In genomic region chr15:23467110-23467600, GRCh38 we compare ENCODE assay signal across 8 cellular contexts. TPM values are rescaled to one million over a fixed set of nuclear protein-coding genes. Genes with fewer than 3 reads are reported as not detected.
DNase-seq lines count a peak whose midpoint lies in the region; ATAC-seq and TF ChIP-seq lines count a peak whose summit lies in the region.

No MANE protein-coding gene starts in this region.

- CTCF ChIA-PET in HCT116 (lab: Charles Lee) = interaction anchor here (0.6 to 0.8 kb wide), 6 partner anchors 9 to 431 kb away, joined by 3 to 5 read pairs (median 3); no protein-coding TSS in a partner anchor
- CTCF ChIA-PET in RWPE1 (lab: Yijun Ruan, JAX) = interaction anchor here (0.6 to 1.4 kb wide), 4 partner anchors 19 to 435 kb away, joined by 3 to 5 read pairs (median 4); no protein-coding TSS in a partner anchor

- in situ Hi-C loops in transverse colon (cut with MboI; ENCODE audit: low pct_ligation_motif_present in 1 of 4, low pct_unique_long_range_greater_than_20kb in 1 of 4, low sequenced_read_pairs in 3 of 4) = no loop called here

- H3K36me3 ChIP-seq in HCT116 (ENCODE audit: control insufficient read depth in 1 of 2, insufficient read depth in 2 of 2, low read length in 2 of 2) (no peaks in the 10 kb centered on the region), gastroesophageal sphincter (no peaks in the 10 kb centered on the region), transverse colon (no peaks in the 10 kb centered on the region)

- no peaks in the 10 kb centered on the region for H4K20me1 ChIP-seq in HCT116 (ENCODE audit: insufficient read depth)

- H3K4me3 ChIP-seq in AG09309 (ENCODE audit: control insufficient read depth, low read depth, low read length) (no peak overlapping the region), HCT116 (replicated peaks in 1 of 2; ENCODE audit: low read depth in 1 of 2, low read length in 2 of 2) (no peak overlapping the region), gastroesophageal sphincter (no peak overlapping the region), transverse colon (no peak overlapping the region)

- POLR2A ChIA-PET in HCT116 (lab: Charles Lee) = no interaction called here
- POLR2A ChIA-PET in RWPE1 (lab: Yijun Ruan, JAX; ENCODE audit: low non-redundant PET) = no interaction called here

- H3K9me3 ChIP-seq in HCT116 (ENCODE audit: control insufficient read depth in 1 of 2, insufficient read depth in 1 of 2, low read depth in 1 of 2, low read length in 2 of 2) = no peaks in the 10 kb centered on the region
- no peaks in the 10 kb centered on the region for H3K9me3 ChIP-seq in gastroesophageal sphincter
- H3K9me3 ChIP-seq in transverse colon = no peaks in the 10 kb centered on the region

- peak; percentile 51 for TF ChIP-seq RAD21 in HCT116 (IDR thresholded peaks at IDR 0.05; ENCODE audit: low read depth)

- intact Hi-C loops in HCT116 (cut with micrococcal nuclease) = loop anchor here (5.0 kb wide), 1 partner anchor 430 kb away; the partner anchor contains the start of gene TUBGCP5
- intact Hi-C loops in transverse colon (cut with DNase I; ENCODE audit: low total_unique reads) = no loop called here

- TF ChIP-seq CTCF in AG09309 (IDR thresholded peaks at IDR 0.05; ENCODE audit: control insufficient read depth, insufficient read depth, low read depth, low read length, missing control alignments) (peak; percentile 24), HCT116 (IDR thresholded peaks at IDR 0.05 in 2 of 3, conservative IDR thresholded peaks at IDR 0.05 in 1 of 3; ENCODE audit: borderline replicate concordance in 1 of 3, insufficient read depth in 1 of 3, low read depth in 2 of 3, low read length in 2 of 3) (peak; percentile 25 to 62 (median 29); a peak in 4 of 6 replicates), RWPE1 (conservative IDR thresholded peaks at IDR 0.05; ENCODE audit: low read depth) (peak; percentile 46), gastroesophageal sphincter (IDR thresholded peaks at IDR 0.05) (peak in 3 of 4 experiments; percentile 32 to 46 (median 45)), transverse colon (IDR thresholded peaks at IDR 0.05) (peak in 4 of 5 experiments; percentile 35 to 57 (median 46))

- no peak overlapping the region for H3K27ac ChIP-seq in HCT116 (ENCODE audit: low read depth, low read length)
- H3K27ac ChIP-seq in RWPE1 = no peak overlapping the region
- H3K27ac ChIP-seq in gastroesophageal sphincter = no peak overlapping the region
- no peak overlapping the region for H3K27ac ChIP-seq in transverse colon

- H3K27me3 ChIP-seq in HCT116 (ENCODE audit: insufficient read depth, low read length) = peaks cover 13% of the 10 kb centered on the region; the same call in 1 of the 2 replicates
- no peaks in the 10 kb centered on the region for H3K27me3 ChIP-seq in gastroesophageal sphincter
- no peaks in the 10 kb centered on the region for H3K27me3 ChIP-seq in transverse colon

- BruUV-seq in HCT116 (replicated peaks; lab: Mats Ljungman, UMichigan) = no TSS peak

- peak; percentile 10 for DNase-seq in AG09309 (ENCODE audit: low read depth)
- peak; percentile 24 for DNase-seq in HCT116 (ENCODE audit: low read depth, low spot score)
- peak; percentile 36 for DNase-seq in RWPE1 (ENCODE audit: low spot score)
- no peak for DNase-seq in transverse colon
- no peak for DNase-seq in UCSD-AML1 (lab: John Stamatoyannopoulos, UW; ENCODE audit: unreplicated experiment)
- no peak for DNase-seq in T1000 (lab: John Stamatoyannopoulos, UW)

- H3K4me2 ChIP-seq in HCT116 (ENCODE audit: low read length) = no peak overlapping the region

- no peak overlapping the region for H3K9ac ChIP-seq in HCT116 (ENCODE audit: low read length)

- no peaks in the 10 kb centered on the region for H3K9me2 ChIP-seq in HCT116 (ENCODE audit: insufficient read depth)

- H3K4me1 ChIP-seq in HCT116 (ENCODE audit: control insufficient read depth in 1 of 2, insufficient read depth in 2 of 2, low read length in 2 of 2) (no peaks in the 10 kb centered on the region), gastroesophageal sphincter (no peaks in the 10 kb centered on the region), transverse colon (no peaks in the 10 kb centered on the region)

- TF ChIP-seq EP300 in gastroesophageal sphincter (IDR thresholded peaks at IDR 0.05) = no peak
- no peak for TF ChIP-seq EP300 in transverse colon (IDR thresholded peaks at IDR 0.05; ENCODE audit: low read depth)

- ATAC-seq in HCT116 (peak; percentile 55; the same call in 1 of the 2 replicates), gastroesophageal sphincter (no peak), HG02588 (IDR thresholded peaks at IDR 0.05; ENCODE audit: unreplicated experiment) (no peak)

- no peak overlapping the region for H2AFZ ChIP-seq in HCT116 (ENCODE audit: low read depth, low read length, poor library complexity, severe bottlenecking)

- RAD21 ChIA-PET in HCT116 (lab: Charles Lee; ENCODE audit: low non-redundant PET in 1 of 2, low total read pairs in 2 of 2, uncharacterized antibody in 2 of 2, unreplicated experiment in 2 of 2) = interaction anchor here in 1 of 2 experiments (0.6 kb wide), 1 partner anchor 19 kb away, joined by 3 read pairs; no protein-coding TSS in a partner anchor

- WGBS in gastroesophageal sphincter (ENCODE audit: low coverage in 1 of 2), 2 donors = 69 to 72% methylated on average over 3 of the region's 3 CpGs
- WGBS in transverse colon (ENCODE audit: low coverage in 1 of 2), 2 donors = 81 to 94% methylated on average over 2 to 3 of the region's 3 CpGs

- TF ChIP-seq POLR2A in HCT116 (IDR thresholded peaks at IDR 0.05; ENCODE audit: borderline replicate concordance, extremely low read depth, insufficient read depth, insufficient read length) (no peak), gastroesophageal sphincter (IDR thresholded peaks at IDR 0.05) (no peak), transverse colon (IDR thresholded peaks at IDR 0.05) (no peak)

- H3K79me2 ChIP-seq in HCT116 (ENCODE audit: insufficient read depth, low read length) = no peaks in the 10 kb centered on the region

TF ChIP-seq in HCT116, 20 proteins besides CTCF, POLR2A, EP300 and RAD21:
- TF ChIP-seq CEBPB (IDR thresholded peaks at IDR 0.05; ENCODE audit: low read depth) (no peak), EZH2 (IDR thresholded peaks at IDR 0.05) (no peak), ZFX (IDR thresholded peaks at IDR 0.05) (no peak)

RNA-seq across cellular contexts. Expression of gene GOLGA6L2, which starts 20.1 kb away (rescaled TPM):
- total RNA-seq in HCT116 (2021; ENCODE audit: unreplicated experiment) = not detected
- polyA plus RNA-seq in HCT116 (2012) = 0.02 and 0.05 TPM in 2 replicates
- total RNA-seq in gastroesophageal sphincter = under 1 TPM in 1 of 4 donors, not detected in 3; 0.19 TPM
- not detected for total RNA-seq in transverse colon

Comparison
In these comparisons a context has a peak if more than half of its experiments do, and no peak if none do; other contexts are left out.
1. DNase-seq: peak in AG09309 (single experiment), HCT116 (single experiment) and RWPE1 (single experiment); none in transverse colon (single experiment), UCSD-AML1 (single experiment) and T1000 (single experiment).
2. Peak in every context shown above with its lines, with median percentiles within 50 percentile points of each other: CTCF ChIP-seq.